In genomic region chr2:42046819-42047487, GRCh38 we compare ENCODE assay signal across 7 cellular contexts. TPM values are rescaled to one million over a fixed set of nuclear protein-coding genes. Genes with fewer than 3 reads are reported as not detected.
DNase-seq lines count a peak whose midpoint lies in the region; ATAC-seq and TF ChIP-seq lines count a peak whose summit lies in the region.

No MANE protein-coding gene starts in this region.

- peak; percentile 1 for ATAC-seq in GM18519 (IDR thresholded peaks at IDR 0.05; ENCODE audit: low FRiP score, unreplicated experiment)
- peak; percentile 33 for ATAC-seq in aorta (ENCODE audit: low FRiP score)
- no peak for ATAC-seq in GM18511 (IDR thresholded peaks at IDR 0.05; ENCODE audit: unreplicated experiment)

- H3K4me3 ChIP-seq in choroid plexus epithelial cell (ENCODE audit: low read depth, low read length) (peak overlapping the region; percentile 92), mesodermal cell (ENCODE audit: extremely low read depth, insufficient read depth, low read length, poor library complexity, severe bottlenecking) (peak overlapping the region; percentile 60), aorta (ENCODE audit: low read length in 2 of 2) (peak overlapping the region; percentile 80 to 96)

- intact Hi-C loops in aorta (cut with DNase I), result loop anchor here in 1 of 2 donors (1.0 kb wide), 1 partner anchor 81 kb away; no protein-coding TSS in a partner anchor

- H3K9me3 ChIP-seq in mesodermal cell (ENCODE audit: control insufficient read depth, low read length) (no peaks in the 10 kb centered on the region), aorta (ENCODE audit: control insufficient read depth, low read length) (no peaks in the 10 kb centered on the region)

- peak overlapping the region; percentile 83 for H3K27ac ChIP-seq in mesodermal cell (ENCODE audit: low read depth, low read length, severe bottlenecking)
- H3K27ac ChIP-seq in aorta (ENCODE audit: low read depth in 1 of 2, low read length in 2 of 2), result peak overlapping the region; percentile 37 to 65

- peaks cover 6% of the 10 kb centered on the region for H3K36me3 ChIP-seq in mesodermal cell (ENCODE audit: control insufficient read depth, insufficient read depth, low read length)
- H3K36me3 ChIP-seq in aorta (ENCODE audit: control insufficient read depth in 1 of 2, insufficient read depth in 2 of 2, low read length in 1 of 2), result no peaks in the 10 kb centered on the region

- H3K4me1 ChIP-seq in mesodermal cell (ENCODE audit: control insufficient read depth, insufficient read depth, low read length, poor library complexity, severe bottlenecking) (peaks cover 36% of the 10 kb centered on the region), aorta (ENCODE audit: control insufficient read depth in 1 of 2, insufficient read depth in 2 of 2, low read length in 2 of 2) (peaks cover 0 to 2% of the 10 kb centered on the region in 2 donors)

- H3K27me3 ChIP-seq in aorta (ENCODE audit: control insufficient read depth in 1 of 2, insufficient read depth in 2 of 2, low read length in 1 of 2), result no peaks in the 10 kb centered on the region

- 1% methylated on average over 17 to 21 of the region's 39 CpGs for WGBS in mesodermal cell (ENCODE audit: insufficient coverage in 2 of 2), 2 experiments
- 1 to 2% methylated on average over 36 to 39 of the region's 39 CpGs for WGBS in aorta, 2 donors

- TF ChIP-seq CTCF in choroid plexus epithelial cell (conservative IDR thresholded peaks at IDR 0.05; ENCODE audit: low read depth, low read length), result no peak

- DNase-seq in NCI-H2171 treated with DMSO at 0.1 percent for 48 hours (lab: John Stamatoyannopoulos, UW) (peak; percentile 59), choroid plexus epithelial cell (ENCODE audit: low read depth) (peak; percentile 55), aorta (peak in 1 of 2 donors; percentile 56), NCI-H1930 (lab: John Stamatoyannopoulos, UW) (no peak)

RNA-seq across cellular contexts. Expression of gene PKDCC, which starts 0.9 kb away (rescaled TPM):
- polyA plus RNA-seq in mesodermal cell (2013, experiment 1 of 2), result 90.7 TPM
- 89.6 TPM for polyA plus RNA-seq in mesodermal cell (2013, experiment 2 of 2)
- 100 to 1,000 TPM; 148 to 258 TPM for total RNA-seq in aorta
- polyA plus RNA-seq in aorta, result 100 to 1,000 TPM in 1 of 2 donors, 10 to 100 TPM in 1; 48.8 to 182 TPM

Comparison
In these comparisons a context has a peak if more than half of its experiments do, and no peak if none do; other contexts are left out.
1. DNase-seq: peak in NCI-H2171 treated with DMSO at 0.1 percent for 48 hours (single experiment) and choroid plexus epithelial cell (single experiment); none in NCI-H1930 (0 of 2).
2. Peak in every context shown above with its lines, with median percentiles within 50 percentile points of each other: H3K4me3 ChIP-seq.